Comparison of ENCODE assay signal across 8 cellular contexts in the genomic region with DNA sequence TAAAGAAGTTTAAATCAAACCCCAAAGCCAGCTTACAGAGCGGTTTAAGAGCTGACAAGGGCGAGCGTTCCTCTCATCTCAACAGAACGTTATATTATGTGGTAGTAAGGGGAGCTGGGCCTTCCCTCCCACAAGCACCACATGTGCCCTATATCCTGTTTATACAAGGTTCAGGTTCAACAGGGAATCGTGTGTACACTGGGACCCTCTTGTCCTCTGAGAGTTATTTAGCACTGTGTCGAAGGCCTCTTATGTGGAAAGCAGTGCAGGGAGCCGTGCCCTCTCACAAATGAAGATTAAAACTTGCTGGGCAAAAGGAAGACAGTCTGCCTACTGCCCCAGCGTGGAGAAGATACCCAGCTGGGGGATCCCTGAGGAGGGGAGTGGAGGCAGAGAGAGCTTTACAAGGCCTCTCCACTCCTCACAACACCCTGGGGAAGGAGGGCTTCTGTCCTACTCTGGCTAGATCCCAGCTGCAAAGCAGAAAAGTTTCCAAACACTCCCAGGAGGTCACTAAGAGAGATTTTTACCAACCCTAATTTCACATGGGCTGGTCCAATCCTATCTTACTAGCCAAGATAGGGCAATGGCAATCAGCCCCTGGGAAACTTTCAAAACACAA. TPM values are rescaled to one million over a fixed set of nuclear protein-coding genes. Genes with fewer than 3 reads are reported as not detected.
DNase-seq lines count a peak whose midpoint lies in the region; ATAC-seq and TF ChIP-seq lines count a peak whose summit lies in the region.

No MANE protein-coding gene starts in this region.

- H3K9me3 Mint-ChIP-seq in central memory CD8-positive, alpha-beta T cell: no peaks in the 10 kb centered on the region
- no peaks in the 10 kb centered on the region for H3K9me3 Mint-ChIP-seq in naive B cell

- H3K27ac Mint-ChIP-seq in central memory CD8-positive, alpha-beta T cell (ENCODE audit: low read depth): peak overlapping the region; percentile 16
- H3K27ac Mint-ChIP-seq in naive B cell: peak overlapping the region; percentile 2 to 98 (median 58)

- DNase-seq in DND-41 (peak; percentile 16), NCI-H510A (lab: John Stamatoyannopoulos, UW) (peak; percentile 70), naive B cell (no peak), left lobe of liver (ENCODE audit: low spot score) (no peak), iPS-NIHi11 (ENCODE audit: low spot score) (no peak)
- DNase-seq in central memory CD8-positive, alpha-beta T cell (ENCODE audit: low spot score in 2 of 2): no peak
- DNase-seq in stimulated activated naive CD4-positive, alpha-beta T cell treated with Interleukin-2 at 50 U/mL for 16 hours (lab: John Stamatoyannopoulos, UW): no peak

- H3K9ac ChIP-seq in DND-41 (ENCODE audit: low read depth, low read length): peak overlapping the region; percentile 82

- no peaks in the 10 kb centered on the region for H3K27me3 Mint-ChIP-seq in central memory CD8-positive, alpha-beta T cell
- no peaks in the 10 kb centered on the region for H3K27me3 Mint-ChIP-seq in naive B cell

- peak overlapping the region; percentile 93 for H3K4me3 Mint-ChIP-seq in central memory CD8-positive, alpha-beta T cell
- peak overlapping the region; percentile 88 to 99 (median 98) for H3K4me3 Mint-ChIP-seq in naive B cell

- H3K79me2 ChIP-seq in DND-41 (ENCODE audit: insufficient read depth, low read length): peaks cover 73% of the 10 kb centered on the region

- H3K4me1 Mint-ChIP-seq in central memory CD8-positive, alpha-beta T cell: peaks cover 85% of the 10 kb centered on the region
- H3K4me1 Mint-ChIP-seq in naive B cell: peaks cover 64 to 78% (median 65%) of the 10 kb centered on the region in 3 donors

- peaks cover 56% of the 10 kb centered on the region for H4K20me1 ChIP-seq in DND-41 (ENCODE audit: insufficient read depth, low read length)

- TF ChIP-seq CTCF in DND-41 (IDR thresholded peaks at IDR 0.05; ENCODE audit: borderline replicate concordance, extremely low read depth, low read length, poor library complexity, severe bottlenecking): no peak

- peaks cover 46% of the 10 kb centered on the region for H3K36me3 ChIP-seq in DND-41 (ENCODE audit: insufficient read depth, low read length)

- H3K4me3 ChIP-seq in DND-41 (ENCODE audit: low read depth in 1 of 2, low read length in 2 of 2): peak overlapping the region in 1 of 2 experiments; percentile 61; a peak in 3 of 4 replicates

- H3K4me1 ChIP-seq in DND-41 (ENCODE audit: insufficient read depth, low read length): peaks cover 62% of the 10 kb centered on the region

- peaks cover 37% of the 10 kb centered on the region for H3K27me3 ChIP-seq in DND-41 (ENCODE audit: insufficient read depth, low read length, poor library complexity)

- H3K4me2 ChIP-seq in DND-41 (ENCODE audit: insufficient read depth, low read length): peak overlapping the region; percentile 84

- H3K27ac ChIP-seq in DND-41 (ENCODE audit: low read length): peak overlapping the region; percentile 47; the same call in 1 of the 2 replicates

- no peak for ATAC-seq in DND-41 (ENCODE audit: insufficient read depth, low read depth)
- ATAC-seq in central memory CD8-positive, alpha-beta T cell (replicated peaks; ENCODE audit: extremely low read depth, poor library complexity, severe bottlenecking): no peak
- ATAC-seq in naive B cell (ENCODE audit: low read depth in 2 of 2): no peak
- no peak for ATAC-seq in GM21528 (IDR thresholded peaks at IDR 0.05; ENCODE audit: low FRiP score, unreplicated experiment)
- ATAC-seq in left lobe of liver: no peak

- no peak overlapping the region for H2AFZ ChIP-seq in DND-41 (ENCODE audit: low read depth, low read length)

- no peaks in the 10 kb centered on the region for H3K9me3 ChIP-seq in DND-41 (ENCODE audit: insufficient read depth, low read length, severe bottlenecking)

- H3K36me3 Mint-ChIP-seq in central memory CD8-positive, alpha-beta T cell (ENCODE audit: insufficient read depth): peaks cover 43% of the 10 kb centered on the region
- H3K36me3 Mint-ChIP-seq in naive B cell: peaks cover 7 to 17% of the 10 kb centered on the region in 2 donors

RNA-seq across cellular contexts. Expression of gene TLE3, which starts 2.9 kb away (rescaled TPM):
- 10 to 100 TPM in 5 of 6 donors, under 1 TPM in 1; 0.40 to 37.9 (median 15.8) TPM for polyA plus RNA-seq in naive B cell (ENCODE audit: low read depth in 6 of 6)
- 7.0 TPM for total RNA-seq in left lobe of liver

Comparison
In these comparisons a context has a peak if more than half of its experiments do, and no peak if none do; other contexts are left out.
1. DNase-seq: peak in DND-41 (single experiment) and NCI-H510A (single experiment); none in central memory CD8-positive, alpha-beta T cell (0 of 2), naive B cell (single experiment), stimulated activated naive CD4-positive, alpha-beta T cell treated with Interleukin-2 at 50 U/mL for 16 hours (single experiment), left lobe of liver (single experiment) and iPS-NIHi11 (single experiment).